In the genomic region with DNA sequence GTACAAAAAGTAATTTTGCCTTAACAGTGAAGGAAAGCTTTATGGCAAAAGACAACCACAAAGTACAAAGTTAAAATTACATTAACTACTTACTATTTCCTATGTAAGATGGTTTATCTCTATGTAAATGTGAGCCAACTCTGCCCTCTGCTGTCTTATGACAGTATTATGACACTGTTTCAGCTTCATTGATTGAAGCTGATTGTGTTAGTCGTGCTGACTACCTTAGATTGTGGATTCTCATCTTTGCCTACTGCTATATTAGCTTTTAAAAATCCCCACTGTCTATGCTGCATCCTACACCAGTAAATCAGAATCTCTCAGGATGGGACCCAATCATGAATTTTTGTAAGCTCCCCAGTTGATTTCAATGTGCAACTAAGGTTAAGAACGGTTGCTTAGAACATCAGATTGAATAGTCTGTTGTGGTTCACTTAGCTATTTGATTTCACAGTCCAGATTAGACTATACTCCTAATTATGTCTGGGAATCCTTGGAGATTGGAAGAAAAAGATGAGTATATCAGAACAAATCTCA, we compare ENCODE assay signal across 8 cellular contexts.
DNase-seq lines count a peak whose midpoint lies in the region; ATAC-seq and TF ChIP-seq lines count a peak whose summit lies in the region.

No MANE protein-coding gene starts in this region.

- no peaks in the 10 kb centered on the region for H3K79me2 ChIP-seq in MM.1S (ENCODE audit: low read length)

- no peaks in the 10 kb centered on the region for H3K27me3 ChIP-seq in MM.1S (replicated peaks; ENCODE audit: insufficient read depth, low read length)

- H3K4me2 ChIP-seq in MM.1S (ENCODE audit: low read depth, low read length): no peak overlapping the region

- POLR2A ChIA-PET in RWPE1 (lab: Yijun Ruan, JAX; ENCODE audit: low non-redundant PET): interaction anchor here (0.6 kb wide), 1 partner anchor 11 kb away, joined by 3 read pairs; no protein-coding TSS in a partner anchor

- no peaks in the 10 kb centered on the region for H3F3A ChIP-seq in MM.1S (ENCODE audit: insufficient read depth, low read length)

- H2AFZ ChIP-seq in MM.1S (ENCODE audit: low read length): no peak overlapping the region

- H3K27ac ChIP-seq in MM.1S (ENCODE audit: low read length) (no peak overlapping the region), RWPE1 (no peak overlapping the region)

- no peaks in the 10 kb centered on the region for H3K9me3 ChIP-seq in MM.1S (replicated peaks; ENCODE audit: insufficient read depth, low read length)

- ATAC-seq in GM21717 (IDR thresholded peaks at IDR 0.05; ENCODE audit: unreplicated experiment): no peak
- no peak for ATAC-seq in HG03571 (IDR thresholded peaks at IDR 0.05; ENCODE audit: unreplicated experiment)

- no peaks in the 10 kb centered on the region for H4K20me1 ChIP-seq in MM.1S (ENCODE audit: insufficient read depth, low read length)

- CTCF ChIA-PET in RWPE1 (lab: Yijun Ruan, JAX): interaction anchor here (0.6 to 3.2 kb wide), 18 partner anchors 8 to 1190 kb away, joined by 3 to 36 read pairs (median 3); a partner anchor contains a TSS

- H3K4me3 ChIP-seq in MM.1S (ENCODE audit: low read length): no peak overlapping the region

- TF ChIP-seq CTCF in MM.1S (IDR thresholded peaks at IDR 0.05; ENCODE audit: low read length): peak; percentile 51
- TF ChIP-seq CTCF in RWPE1 (conservative IDR thresholded peaks at IDR 0.05; ENCODE audit: low read depth): peak; percentile 62

- peak; percentile 54 for DNase-seq in AG08395 (ENCODE audit: low spot score)
- peak; percentile 76 for DNase-seq in ELR (ENCODE audit: low read depth)
- DNase-seq in MM.1S: peak; percentile 38
- DNase-seq in RWPE1 (ENCODE audit: low spot score): peak; percentile 38
- DNase-seq in effector CD4-positive, alpha-beta T cell: peak; percentile 29
- DNase-seq in midbrain (lab: John Stamatoyannopoulos, UW): peak; percentile 71

- H3K36me3 ChIP-seq in MM.1S (replicated peaks; ENCODE audit: insufficient read depth, low read length): no peaks in the 10 kb centered on the region

- H3K9me2 ChIP-seq in MM.1S (replicated peaks; ENCODE audit: insufficient read depth, low read length): no peaks in the 10 kb centered on the region

- no peaks in the 10 kb centered on the region for H3K4me1 ChIP-seq in MM.1S (ENCODE audit: low read length)

- no peak overlapping the region for H3K9ac ChIP-seq in MM.1S (ENCODE audit: low read length)
